Comparison of ENCODE assay signal across 10 cellular contexts in the genomic region with DNA sequence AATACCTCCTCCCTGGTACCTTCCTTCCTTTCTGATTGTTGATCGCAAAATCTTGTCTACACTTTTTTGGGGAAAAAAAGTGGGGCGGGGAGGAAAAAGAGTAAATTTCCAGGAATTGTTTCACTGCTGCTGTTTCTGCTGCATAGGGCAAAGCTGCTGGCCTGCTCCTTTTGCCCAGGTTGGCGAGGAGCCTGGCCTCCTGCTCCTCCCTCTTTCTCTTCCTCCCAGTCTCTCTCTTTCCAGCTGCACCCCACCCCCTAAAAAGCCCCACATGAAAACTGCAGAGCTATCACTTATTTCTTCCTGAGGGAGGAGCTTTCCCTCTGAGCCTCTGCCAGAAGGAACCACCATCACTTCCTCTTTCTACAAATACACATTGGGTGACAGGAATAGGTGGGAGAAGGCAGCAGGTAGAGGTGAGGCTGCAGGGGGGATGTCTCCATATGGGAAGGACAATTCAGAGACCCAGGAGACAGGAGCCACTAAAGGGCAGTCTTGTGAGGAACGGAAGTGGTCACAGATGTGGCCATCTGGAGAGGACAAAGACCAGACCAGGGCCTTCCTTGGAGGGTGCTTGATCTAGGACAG. TPM values are rescaled to one million over a fixed set of nuclear protein-coding genes. Genes with fewer than 3 reads are reported as not detected.
DNase-seq lines count a peak whose midpoint lies in the region; ATAC-seq, FAIRE-seq and TF ChIP-seq lines count a peak whose summit lies in the region.
"Had no signal": no experiment of that assay in that cellular context is flagged by ENCODE, and none has a peak within 500 bp of the region (broad histone marks: within the 10 kb centered on the region; RNA-seq: fewer than 3 reads in every experiment).

No MANE protein-coding gene starts in this region.

- H3K4me3 Mint-ChIP-seq in stimulated activated naive CD8-positive, alpha-beta T cell treated with anti-CD3 and anti-CD28 coated beads, Interleukin-15, amount 100 ng/mL, for 72 hours = no peak overlapping the region
- no peak overlapping the region for H3K4me3 Mint-ChIP-seq in natural killer cell treated with Interleukin-12 subunit alpha and Interleukin-12 subunit beta and Interleukin-15 and Interleukin-18, amount 100 ng/mL, for 72 hours

- no peak for TF ChIP-seq CTCF in esophagus squamous epithelium (IDR thresholded peaks at IDR 0.05)
- TF ChIP-seq CTCF in psoas muscle (IDR thresholded peaks at IDR 0.05) = no peak

- no peak for ATAC-seq in psoas muscle
- ATAC-seq in stimulated activated naive CD8-positive, alpha-beta T cell treated with anti-CD3 and anti-CD28 coated beads, Interleukin-15, amount 100 ng/mL, for 72 hours = no peak
- no peak for ATAC-seq in natural killer cell treated with Interleukin-12 subunit alpha and Interleukin-12 subunit beta and Interleukin-15 and Interleukin-18, amount 100 ng/mL, for 72 hours
- no peak for ATAC-seq in GM21390 (IDR thresholded peaks at IDR 0.05; ENCODE audit: unreplicated experiment)

- H3K4me1 ChIP-seq in esophagus squamous epithelium (peaks cover 23 to 44% (median 32%) of the 10 kb centered on the region in 3 donors), psoas muscle (peaks cover 9% of the 10 kb centered on the region)

- DNase-seq in GM19239 (ENCODE audit: insufficient read length, low spot score) (no peak), NCI-H69 (lab: John Stamatoyannopoulos, UW) (peak; percentile 29), esophagus squamous epithelium (lab: John Stamatoyannopoulos, UW) (no peak), psoas muscle (peak; percentile 36 to 66)
- DNase-seq in stimulated activated naive CD8-positive, alpha-beta T cell treated with anti-CD3 and anti-CD28 coated beads, Interleukin-15, amount 100 ng/mL, for 72 hours = no peak
- DNase-seq in natural killer cell treated with Interleukin-12 subunit alpha and Interleukin-12 subunit beta and Interleukin-15 and Interleukin-18, amount 100 ng/mL, for 72 hours (ENCODE audit: low spot score) = no peak
- DNase-seq: NCI-H1417 treated with DMSO at 0.1 percent for 48 hours, SHP77 treated with DMSO at 0.1 percent for 48 hours had no signal

- FAIRE-seq in GM19239 (lab: Jason Lieb, UNC) = peak; percentile 76
- FAIRE-seq: G401.6 had no signal

- H3K36me3 Mint-ChIP-seq in natural killer cell treated with Interleukin-12 subunit alpha and Interleukin-12 subunit beta and Interleukin-15 and Interleukin-18, amount 100 ng/mL, for 72 hours = no peaks in the 10 kb centered on the region

- peak overlapping the region in 1 of 2 donors; percentile 58 for H3K27ac Mint-ChIP-seq in stimulated activated naive CD8-positive, alpha-beta T cell treated with anti-CD3 and anti-CD28 coated beads, Interleukin-15, amount 100 ng/mL, for 72 hours
- H3K27ac Mint-ChIP-seq in natural killer cell treated with Interleukin-12 subunit alpha and Interleukin-12 subunit beta and Interleukin-15 and Interleukin-18, amount 100 ng/mL, for 72 hours = no peak overlapping the region

- H3K9me3 ChIP-seq in esophagus squamous epithelium = no peaks in the 10 kb centered on the region
- no peaks in the 10 kb centered on the region for H3K9me3 ChIP-seq in psoas muscle

- WGBS in esophagus squamous epithelium, 2 donors = 46 to 47% methylated on average over 4 of the region's 4 CpGs
- 60 to 66% (median 62%) methylated on average over 4 of the region's 4 CpGs for WGBS in psoas muscle, 3 donors

- H3K36me3 ChIP-seq in esophagus squamous epithelium (peaks cover 0 to 15% (median 0%) of the 10 kb centered on the region in 3 donors), psoas muscle (ENCODE audit: insufficient read depth in 1 of 2, low read depth in 1 of 2) (peaks cover 0 to 6% of the 10 kb centered on the region in 2 donors)

- intact Hi-C loops in esophagus squamous epithelium (cut with DNase I) = no loop called here
- intact Hi-C loops in psoas muscle (cut with DNase I) = loop anchor here in 1 of 2 donors (10.0 kb wide), 1 partner anchor 477 kb away; no protein-coding TSS in a partner anchor

- H3K27me3 Mint-ChIP-seq in stimulated activated naive CD8-positive, alpha-beta T cell treated with anti-CD3 and anti-CD28 coated beads, Interleukin-15, amount 100 ng/mL, for 72 hours = no peaks in the 10 kb centered on the region
- peaks cover 0 to 5% of the 10 kb centered on the region in 2 donors for H3K27me3 Mint-ChIP-seq in natural killer cell treated with Interleukin-12 subunit alpha and Interleukin-12 subunit beta and Interleukin-15 and Interleukin-18, amount 100 ng/mL, for 72 hours

- no peaks in the 10 kb centered on the region for H3K9me3 Mint-ChIP-seq in stimulated activated naive CD8-positive, alpha-beta T cell treated with anti-CD3 and anti-CD28 coated beads, Interleukin-15, amount 100 ng/mL, for 72 hours
- no peaks in the 10 kb centered on the region for H3K9me3 Mint-ChIP-seq in natural killer cell treated with Interleukin-12 subunit alpha and Interleukin-12 subunit beta and Interleukin-15 and Interleukin-18, amount 100 ng/mL, for 72 hours

- H3K4me1 Mint-ChIP-seq in stimulated activated naive CD8-positive, alpha-beta T cell treated with anti-CD3 and anti-CD28 coated beads, Interleukin-15, amount 100 ng/mL, for 72 hours = peaks cover 24% of the 10 kb centered on the region
- H3K4me1 Mint-ChIP-seq in natural killer cell treated with Interleukin-12 subunit alpha and Interleukin-12 subunit beta and Interleukin-15 and Interleukin-18, amount 100 ng/mL, for 72 hours (ENCODE audit: low read depth in 2 of 2) = peaks cover 14 to 16% of the 10 kb centered on the region in 2 donors

- H3K27me3 ChIP-seq in esophagus squamous epithelium (no peaks in the 10 kb centered on the region), psoas muscle (ENCODE audit: insufficient read depth in 3 of 3, low read length in 2 of 3) (no peaks in the 10 kb centered on the region)

- H3K27ac ChIP-seq in esophagus squamous epithelium (peak overlapping the region; percentile 18 to 75 (median 55)), psoas muscle (no peak overlapping the region)

- peak overlapping the region in 1 of 4 donors; percentile 6 for H3K4me3 ChIP-seq in esophagus squamous epithelium
- no peak overlapping the region for H3K4me3 ChIP-seq in psoas muscle

- TF ChIP-seq POLR2A in esophagus squamous epithelium (IDR thresholded peaks at IDR 0.05) = no peak

RNA-seq across cellular contexts. Expression of a gene that starts 14.9 kb away (rescaled TPM):
- total RNA-seq in esophagus squamous epithelium = 1 to 10 TPM; 2.1 to 6.5 (median 4.0) TPM
- 1 to 10 TPM; 3.2 to 5.2 (median 3.6) TPM for total RNA-seq in psoas muscle
- 1 to 10 TPM; 1.2 to 3.1 (median 1.4) TPM for polyA plus RNA-seq in psoas muscle
- total RNA-seq in natural killer cell treated with Interleukin-12 subunit alpha and Interleukin-12 subunit beta and Interleukin-15 and Interleukin-18, amount 100 ng/mL, for 72 hours = 10 to 100 TPM in 1 of 2 donors, 1 to 10 TPM in 1; 8.1 to 12.1 TPM

RNA-seq across cellular contexts. Expression of a gene that starts 24.9 kb away (rescaled TPM):
- total RNA-seq in esophagus squamous epithelium (not detected), psoas muscle (not detected)
- polyA plus RNA-seq in psoas muscle = under 1 TPM in 1 of 3 donors, not detected in 2; 0.09 TPM
- total RNA-seq in natural killer cell treated with Interleukin-12 subunit alpha and Interleukin-12 subunit beta and Interleukin-15 and Interleukin-18, amount 100 ng/mL, for 72 hours = under 1 TPM in 1 of 2 donors, not detected in 1; 0.45 TPM

RNA-seq across cellular contexts. Expression of a gene that starts 34.0 kb away (rescaled TPM):
- total RNA-seq in esophagus squamous epithelium (1 to 10 TPM in 3 of 4 donors, under 1 TPM in 1; 0.38 to 4.5 (median 2.1) TPM), psoas muscle (under 1 TPM; 0.20 to 0.52 (median 0.40) TPM)
- polyA plus RNA-seq in psoas muscle = under 1 TPM; 0.10 to 0.47 (median 0.10) TPM
- under 1 TPM; 0.52 to 0.78 TPM for total RNA-seq in natural killer cell treated with Interleukin-12 subunit alpha and Interleukin-12 subunit beta and Interleukin-15 and Interleukin-18, amount 100 ng/mL, for 72 hours

RNA-seq across cellular contexts. Expression of a gene that starts 57.2 kb away (rescaled TPM):
- 10 to 100 TPM in 3 of 4 donors, 1 to 10 TPM in 1; 2.9 to 42.1 (median 19.8) TPM for total RNA-seq in esophagus squamous epithelium
- total RNA-seq in psoas muscle = under 1 TPM in 3 of 4 donors, not detected in 1; 0.13 to 0.97 (median 0.69) TPM
- under 1 TPM; 0.07 to 0.23 (median 0.22) TPM for polyA plus RNA-seq in psoas muscle
- total RNA-seq in natural killer cell treated with Interleukin-12 subunit alpha and Interleukin-12 subunit beta and Interleukin-15 and Interleukin-18, amount 100 ng/mL, for 72 hours = not detected

RNA-seq across cellular contexts. Expression of a gene that starts 58.5 kb away (rescaled TPM):
- total RNA-seq in esophagus squamous epithelium (under 1 TPM in 2 of 4 donors, not detected in 2; 0.38 to 0.48 TPM), psoas muscle (1 to 10 TPM in 1 of 4 donors, under 1 TPM in 2, not detected in 1; 0.10 to 1.3 (median 0.20) TPM)
- polyA plus RNA-seq in psoas muscle = under 1 TPM; 0.04 to 0.91 (median 0.18) TPM
- 1 to 10 TPM in 1 of 2 donors, under 1 TPM in 1; 0.48 to 2.5 TPM for total RNA-seq in natural killer cell treated with Interleukin-12 subunit alpha and Interleukin-12 subunit beta and Interleukin-15 and Interleukin-18, amount 100 ng/mL, for 72 hours

Comparison
In these comparisons a context has a peak if more than half of its experiments do, and no peak if none do; other contexts are left out.
1. DNase-seq: peak in NCI-H69 (single experiment) and psoas muscle (2 of 2); none in GM19239 (single experiment), esophagus squamous epithelium (single experiment), stimulated activated naive CD8-positive, alpha-beta T cell treated with anti-CD3 and anti-CD28 coated beads, Interleukin-15, amount 100 ng/mL, for 72 hours (0 of 2) and natural killer cell treated with Interleukin-12 subunit alpha and Interleukin-12 subunit beta and Interleukin-15 and Interleukin-18, amount 100 ng/mL, for 72 hours (single experiment).